In the genomic region with DNA sequence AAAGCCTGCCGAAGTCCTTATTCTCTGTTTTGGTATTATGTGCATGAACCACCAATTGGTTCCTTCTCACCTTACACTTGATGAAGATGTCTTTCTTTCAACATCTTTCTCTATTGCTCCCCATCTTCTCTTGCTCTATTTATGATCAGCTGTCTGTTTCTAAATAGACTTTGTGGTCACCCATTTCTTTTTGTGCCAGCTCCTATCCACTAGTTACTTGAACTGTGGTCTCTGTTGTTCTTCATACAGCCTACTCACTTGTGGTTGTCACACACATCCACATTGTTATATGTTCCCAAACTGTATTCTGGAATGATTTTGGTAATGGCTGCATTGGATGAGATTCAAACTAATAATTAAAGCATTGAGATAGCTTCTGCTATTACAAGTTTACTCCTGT, we compare ENCODE assay signal across 15 cellular contexts. TPM values are rescaled to one million over a fixed set of nuclear protein-coding genes. Genes with fewer than 3 reads are reported as not detected.
A peak's percentile ranks its signal among the peaks of the same experiment; 100 is the strongest.
DNase-seq lines count a peak whose midpoint lies in the region; ATAC-seq and TF ChIP-seq lines count a peak whose summit lies in the region.
"Had no signal": no experiment of that assay in that cellular context is flagged by ENCODE, and none has a peak within 500 bp of the region (broad histone marks: within the 10 kb centered on the region; RNA-seq: fewer than 3 reads in every experiment).

No MANE protein-coding gene starts in this region.

- no peak overlapping the region for H3K9ac ChIP-seq in trophoblast cell (ENCODE audit: low read length)
- H3K9ac ChIP-seq: BLaER1 had no signal

- H2BK5ac ChIP-seq in trophoblast cell (ENCODE audit: low read depth, low read length, poor library complexity) = no peak overlapping the region

- no peaks in the 10 kb centered on the region for H3K36me3 Mint-ChIP-seq in activated naive CD4-positive, alpha-beta T cell treated with anti-CD3 and anti-CD28 coated beads, Interleukin-2, amount 50 U/mL, for 72 hours

- H3K4me3 ChIP-seq in cardiac muscle cell (no peak overlapping the region), heart left ventricle (no peak overlapping the region), trophoblast cell (ENCODE audit: low read depth, low read length) (no peak overlapping the region)
- H3K4me3 ChIP-seq: BLaER1 had no signal

- no peak overlapping the region for H2AFZ ChIP-seq in trophoblast cell (ENCODE audit: insufficient read depth, low read length, poor library complexity)

- no peak overlapping the region for H4K12ac ChIP-seq in trophoblast cell (ENCODE audit: low read depth, low read length)

- no peak overlapping the region for H3K27ac Mint-ChIP-seq in activated naive CD4-positive, alpha-beta T cell treated with anti-CD3 and anti-CD28 coated beads, Interleukin-2, amount 50 U/mL, for 72 hours
- H3K27ac Mint-ChIP-seq: CD4-positive, alpha-beta memory T cell had no signal

- H3K79me2 ChIP-seq in trophoblast cell (ENCODE audit: control insufficient read depth, insufficient read depth, low read length, poor library complexity) = no peaks in the 10 kb centered on the region

- no peak overlapping the region for H3K4me2 ChIP-seq in trophoblast cell (ENCODE audit: low read length)
- H3K4me2 ChIP-seq: BLaER1 had no signal

- H3K36me3 ChIP-seq in cardiac muscle cell (peaks cover 43% of the 10 kb centered on the region), heart left ventricle (peaks cover 0 to 34% (median 0%) of the 10 kb centered on the region in 9 donors), trophoblast cell (ENCODE audit: control insufficient read depth in 1 of 2, insufficient read depth in 2 of 2, low read length in 2 of 2) (no peaks in the 10 kb centered on the region)
- H3K36me3 ChIP-seq: BLaER1 had no signal

- no peak overlapping the region for H4K91ac ChIP-seq in trophoblast cell (ENCODE audit: low read depth, low read length)

- TF ChIP-seq CTCF in cardiac muscle cell (IDR thresholded peaks at IDR 0.05; ENCODE audit: low read depth, low read length) (no peak), heart left ventricle (IDR thresholded peaks at IDR 0.05) (no peak)

- H3K27me3 ChIP-seq in cardiac muscle cell = no peaks in the 10 kb centered on the region
- peaks cover 0 to 4% (median 0%) of the 10 kb centered on the region in 9 donors for H3K27me3 ChIP-seq in heart left ventricle
- H3K27me3 ChIP-seq in trophoblast cell (ENCODE audit: insufficient read depth, low read length) = no peaks in the 10 kb centered on the region
- H3K27me3 ChIP-seq: BLaER1 had no signal

- H3K9me3 ChIP-seq in cardiac muscle cell (ENCODE audit: low read depth) = no peaks in the 10 kb centered on the region
- H3K9me3 ChIP-seq in heart left ventricle = no peaks in the 10 kb centered on the region
- H3K9me3 ChIP-seq in trophoblast cell (ENCODE audit: insufficient read depth, low read depth, low read length) = no peaks in the 10 kb centered on the region
- H3K9me3 ChIP-seq: BLaER1 had no signal

- no peak overlapping the region for H3K23ac ChIP-seq in trophoblast cell (ENCODE audit: low read length)

- ATAC-seq in heart left ventricle = no peak
- no peak for ATAC-seq in activated naive CD4-positive, alpha-beta T cell treated with anti-CD3 and anti-CD28 coated beads, Interleukin-2, amount 50 U/mL, for 72 hours

- no peak overlapping the region for H2AK5ac ChIP-seq in trophoblast cell (ENCODE audit: low read length)

- no peak overlapping the region for H3K14ac ChIP-seq in trophoblast cell (ENCODE audit: low read length)

- H3K27ac ChIP-seq in cardiac muscle cell (peak overlapping the region; percentile 41), heart left ventricle (no peak overlapping the region), trophoblast cell (ENCODE audit: low read depth, low read length) (no peak overlapping the region)
- H3K27ac ChIP-seq: BLaER1 had no signal

- H3K18ac ChIP-seq in trophoblast cell (ENCODE audit: low read length) = no peak overlapping the region

- no peak overlapping the region for H2BK120ac ChIP-seq in trophoblast cell (ENCODE audit: insufficient read depth, low read length, poor library complexity)

- H3K4ac ChIP-seq in trophoblast cell (ENCODE audit: low read depth, low read length) = no peak overlapping the region

- peaks cover 4 to 12% of the 10 kb centered on the region in 2 donors for H3K9me3 Mint-ChIP-seq in activated naive CD4-positive, alpha-beta T cell treated with anti-CD3 and anti-CD28 coated beads, Interleukin-2, amount 50 U/mL, for 72 hours
- H3K9me3 Mint-ChIP-seq: H9 had no signal

- TF ChIP-seq POLR2A in heart left ventricle (IDR thresholded peaks at IDR 0.05) = no peak

- peaks cover 22% of the 10 kb centered on the region for H3K4me1 ChIP-seq in cardiac muscle cell (ENCODE audit: low read depth)
- H3K4me1 ChIP-seq in heart left ventricle = no peaks in the 10 kb centered on the region
- no peaks in the 10 kb centered on the region for H3K4me1 ChIP-seq in trophoblast cell (ENCODE audit: control insufficient read depth in 1 of 2, insufficient read depth in 2 of 2, low read length in 2 of 2)
- H3K4me1 ChIP-seq: BLaER1 had no signal

- 90 to 95% (median 92%) methylated on average over 1 of the region's 1 CpG for WGBS in heart left ventricle, 4 donors
- no CpG with 5 or more reads among the region's 1 CpG for WGBS in trophoblast cell (ENCODE audit: extremely low coverage, insufficient coverage, insufficient read length)

- no peaks in the 10 kb centered on the region for H3K79me1 ChIP-seq in trophoblast cell (ENCODE audit: low read length)

- intact Hi-C loops in heart left ventricle (cut with DNase I) (no loop called here), posterior vena cava (cut with DNase I) (no loop called here)

- no peak overlapping the region for H2BK12ac ChIP-seq in trophoblast cell (ENCODE audit: low read length)

- no peak for DNase-seq in cardiac muscle cell (ENCODE audit: low read depth in 1 of 2, low spot score in 1 of 2)
- no peak for DNase-seq in heart left ventricle
- DNase-seq in myocyte (ENCODE audit: low read depth) = peak; percentile 67
- DNase-seq in pons (ENCODE audit: low spot score) = peak; percentile 15
- DNase-seq in dermis blood vessel endothelial cell = no peak
- no peak for DNase-seq in posterior vena cava (ENCODE audit: low spot score)
- DNase-seq in trophoblast cell = no peak
- no peak for DNase-seq in activated naive CD4-positive, alpha-beta T cell treated with anti-CD3 and anti-CD28 coated beads, Interleukin-2, amount 50 U/mL, for 72 hours (ENCODE audit: low spot score in 2 of 2)
- DNase-seq: 8988T; CD4-positive, alpha-beta memory T cell; DMS153; DMS79; GDM1; H9 had no signal

- no peak overlapping the region for H4K8ac ChIP-seq in trophoblast cell (ENCODE audit: low read depth, low read length)

RNA-seq across cellular contexts. Expression of gene VCAN, which starts 11.4 kb away (rescaled TPM):
- total RNA-seq in cardiac muscle cell (414 and 618 TPM in 2 replicates), heart left ventricle (100 to 1,000 TPM in 1 of 9 donors, 10 to 100 TPM in 8; 11.6 to 121 (median 29.5) TPM), myocyte (137 and 177 TPM in 2 replicates), dermis blood vessel endothelial cell (5.7 and 11.9 TPM in 2 replicates), posterior vena cava (100 to 1,000 TPM; 453 to 516 TPM)
- polyA plus RNA-seq in cardiac muscle cell (184 and 273 TPM in 2 replicates), heart left ventricle (10 to 100 TPM in 1 of 2 donors, 1 to 10 TPM in 1; 4.8 to 24.3 TPM)
- polyA plus RNA-seq in myocyte (2012) = 120 TPM
- polyA plus RNA-seq in trophoblast cell (2013) = 6.8 and 8.0 TPM in 2 replicates
- total RNA-seq in activated naive CD4-positive, alpha-beta T cell treated with anti-CD3 and anti-CD28 coated beads, Interleukin-2, amount 50 U/mL, for 72 hours = under 1 TPM; 0.04 to 0.11 TPM

Comparison
In these comparisons a context has a peak if more than half of its experiments do, and no peak if none do; other contexts are left out.
1. DNase-seq: peak in myocyte (single experiment) and pons (single experiment); none in cardiac muscle cell (0 of 2), heart left ventricle (0 of 5), dermis blood vessel endothelial cell (single experiment), posterior vena cava (single experiment), trophoblast cell (0 of 2) and activated naive CD4-positive, alpha-beta T cell treated with anti-CD3 and anti-CD28 coated beads, Interleukin-2, amount 50 U/mL, for 72 hours (0 of 2).